Comparison of ENCODE assay signal across 8 cellular contexts in genomic region chr9:19464764-19465570, GRCh38. TPM values are rescaled to one million over a fixed set of nuclear protein-coding genes. Genes with fewer than 3 reads are reported as not detected.
DNase-seq lines count a peak whose midpoint lies in the region; ATAC-seq and TF ChIP-seq lines count a peak whose summit lies in the region.

No MANE protein-coding gene starts in this region.

- TF ChIP-seq CTCF in GM12875 (IDR thresholded peaks at IDR 0.05; ENCODE audit: borderline replicate concordance, insufficient read depth, low read depth, low read length) (peak; percentile 92), NB4 (IDR thresholded peaks at IDR 0.05; ENCODE audit: low read depth, low read length) (peak; percentile 67), choroid plexus epithelial cell (conservative IDR thresholded peaks at IDR 0.05; ENCODE audit: low read depth, low read length) (peak; percentile 65)

- peak; percentile 80 for DNase-seq in NB4 (ENCODE audit: low read depth)
- DNase-seq in activated CD4-positive, alpha-beta T cell treated with anti-CD3 and anti-CD28 coated beads for 24 hours (ENCODE audit: low read depth in 2 of 2), result peak; percentile 46 to 51
- peak; percentile 86 for DNase-seq in choroid plexus epithelial cell (ENCODE audit: low read depth)
- peak; percentile 75 for DNase-seq in left lobe of liver (ENCODE audit: low spot score)
- DNase-seq in stimulated activated CD4-positive, alpha-beta T cell treated with anti-CD3 and anti-CD28 coated beads, Interleukin-1b, Interleukin-23, amount 100 ng/mL, for 48 hours, result peak; percentile 70
- no peak for DNase-seq in NCI-H1048 (lab: John Stamatoyannopoulos, UW)

- ATAC-seq in HG02588 (IDR thresholded peaks at IDR 0.05; ENCODE audit: unreplicated experiment) (peak; percentile 86), left lobe of liver (peak; percentile 99)

- H3K4me3 ChIP-seq in GM12875 (ENCODE audit: low read depth, low read length) (peak overlapping the region; percentile 48), NB4 (ENCODE audit: low read depth, low read length) (no peak overlapping the region), choroid plexus epithelial cell (ENCODE audit: low read depth, low read length) (peak overlapping the region; percentile 44)

- no peak for TF ChIP-seq POLR2A in NB4 (IDR thresholded peaks at IDR 0.05; ENCODE audit: extremely low read depth, insufficient read length)

RNA-seq across cellular contexts. Expression of gene ACER2, which starts 56.2 kb away (rescaled TPM):
- 2.3 TPM for total RNA-seq in left lobe of liver
